Comparison of ENCODE assay signal across 14 cellular contexts in genomic region chr12:10559241-10559640, GRCh38. TPM values are rescaled to one million over a fixed set of nuclear protein-coding genes. Genes with fewer than 3 reads are reported as not detected.
DNase-seq lines count a peak whose midpoint lies in the region; ATAC-seq and TF ChIP-seq lines count a peak whose summit lies in the region.
"Had no signal": no experiment of that assay in that cellular context is flagged by ENCODE, and none has a peak within 500 bp of the region (broad histone marks: within the 10 kb centered on the region; RNA-seq: fewer than 3 reads in every experiment).

No MANE protein-coding gene starts in this region.

- no peak overlapping the region for H3K23ac ChIP-seq in mesenchymal stem cell (ENCODE audit: low read length in 2 of 2)

- WGBS in mesenchymal stem cell, result 100% methylated on average over 1 of the region's 2 CpGs

- no peaks in the 10 kb centered on the region for H3K27me3 ChIP-seq in CD8-positive, alpha-beta T cell (ENCODE audit: insufficient read depth, low read length)
- H3K27me3 ChIP-seq in MM.1S (replicated peaks; ENCODE audit: insufficient read depth, low read length) (peaks cover 32% of the 10 kb centered on the region), mesenchymal stem cell (ENCODE audit: control insufficient read depth in 1 of 2, insufficient read depth in 1 of 2, low read length in 2 of 2) (no peaks in the 10 kb centered on the region)

- peak overlapping the region; percentile 85 for H3K4me3 Mint-ChIP-seq in CD8-positive, alpha-beta T cell
- H3K4me3 Mint-ChIP-seq in natural killer cell treated with Interleukin-12 subunit alpha and Interleukin-12 subunit beta and Interleukin-15 and Interleukin-18, amount 100 ng/mL, for 72 hours, result peak overlapping the region; percentile 90
- H3K4me3 Mint-ChIP-seq: dendritic cell treated with granulocyte-macrophage colony-stimulating factor and Interleukin-4, amounts not matched to agents 40 ng/mL and 50 ng/mL, for 4 days had no signal

- H3K36me3 Mint-ChIP-seq in CD8-positive, alpha-beta T cell, result peaks cover 40% of the 10 kb centered on the region
- H3K36me3 Mint-ChIP-seq in natural killer cell treated with Interleukin-12 subunit alpha and Interleukin-12 subunit beta and Interleukin-15 and Interleukin-18, amount 100 ng/mL, for 72 hours, result peaks cover 32% of the 10 kb centered on the region

- no peaks in the 10 kb centered on the region for H3K36me3 ChIP-seq in CD8-positive, alpha-beta T cell (ENCODE audit: insufficient read depth, low read length)
- H3K36me3 ChIP-seq in MM.1S (replicated peaks; ENCODE audit: insufficient read depth, low read length) (no peaks in the 10 kb centered on the region), mesenchymal stem cell (ENCODE audit: control insufficient read depth in 1 of 2, insufficient read depth in 2 of 2, low read depth in 1 of 2, low read length in 2 of 2) (no peaks in the 10 kb centered on the region)

- H2BK5ac ChIP-seq in mesenchymal stem cell (ENCODE audit: low read depth, low read length, poor library complexity, severe bottlenecking), result no peak overlapping the region

- H4K20me1 ChIP-seq in MM.1S (ENCODE audit: insufficient read depth, low read length), result no peaks in the 10 kb centered on the region

- H3F3A ChIP-seq in MM.1S (ENCODE audit: insufficient read depth, low read length), result peaks cover 10% of the 10 kb centered on the region

- no peak overlapping the region for H2BK12ac ChIP-seq in mesenchymal stem cell (ENCODE audit: low read length in 2 of 2)

- H3K14ac ChIP-seq in mesenchymal stem cell (ENCODE audit: low read length in 2 of 2), result no peak overlapping the region

- H3K27ac ChIP-seq in CD8-positive, alpha-beta T cell (ENCODE audit: low read depth, low read length), result peak overlapping the region; percentile 69
- H3K27ac ChIP-seq in MM.1S (ENCODE audit: low read length) (no peak overlapping the region), mesenchymal stem cell (ENCODE audit: low read length, poor library complexity, severe bottlenecking) (no peak overlapping the region)
- H3K27ac ChIP-seq: HL-60 had no signal

- no peak overlapping the region for H3K4ac ChIP-seq in mesenchymal stem cell (ENCODE audit: low read depth in 1 of 2, low read length in 2 of 2)

- H3K9ac ChIP-seq in MM.1S (ENCODE audit: low read length) (no peak overlapping the region), mesenchymal stem cell (ENCODE audit: low read length) (no peak overlapping the region)

- H3K9me2 ChIP-seq in MM.1S (replicated peaks; ENCODE audit: insufficient read depth, low read length), result no peaks in the 10 kb centered on the region

- no peaks in the 10 kb centered on the region for H3K79me2 ChIP-seq in MM.1S (ENCODE audit: low read length)

- H3K27me3 Mint-ChIP-seq in CD8-positive, alpha-beta T cell (ENCODE audit: low read depth), result no peaks in the 10 kb centered on the region
- H3K27me3 Mint-ChIP-seq in natural killer cell treated with Interleukin-12 subunit alpha and Interleukin-12 subunit beta and Interleukin-15 and Interleukin-18, amount 100 ng/mL, for 72 hours, result no peaks in the 10 kb centered on the region
- H3K27me3 Mint-ChIP-seq: dendritic cell treated with granulocyte-macrophage colony-stimulating factor and Interleukin-4, amounts not matched to agents 40 ng/mL and 50 ng/mL, for 4 days had no signal

- no peak overlapping the region for H2AK5ac ChIP-seq in mesenchymal stem cell (ENCODE audit: low read length, severe bottlenecking)

- H3K9me3 Mint-ChIP-seq in CD8-positive, alpha-beta T cell, result peaks cover 2% of the 10 kb centered on the region
- H3K9me3 Mint-ChIP-seq in natural killer cell treated with Interleukin-12 subunit alpha and Interleukin-12 subunit beta and Interleukin-15 and Interleukin-18, amount 100 ng/mL, for 72 hours, result no peaks in the 10 kb centered on the region
- H3K9me3 Mint-ChIP-seq: activated naive CD4-positive, alpha-beta T cell treated with anti-CD3 and anti-CD28 coated beads, Interleukin-2, amount 50 U/mL, for 72 hours; dendritic cell treated with granulocyte-macrophage colony-stimulating factor and Interleukin-4, amounts not matched to agents 40 ng/mL and 50 ng/mL, for 4 days had no signal

- no peaks in the 10 kb centered on the region for H3K9me3 ChIP-seq in CD8-positive, alpha-beta T cell (ENCODE audit: low read length)
- H3K9me3 ChIP-seq in MM.1S (replicated peaks; ENCODE audit: insufficient read depth, low read length), result no peaks in the 10 kb centered on the region
- H3K9me3 ChIP-seq in mesenchymal stem cell (ENCODE audit: control insufficient read depth, low read length), result peaks cover under 1% of the 10 kb centered on the region

- H3K4me1 Mint-ChIP-seq in CD8-positive, alpha-beta T cell (ENCODE audit: low read depth), result peaks cover 71% of the 10 kb centered on the region
- peaks cover 42 to 71% of the 10 kb centered on the region in 2 donors for H3K4me1 Mint-ChIP-seq in natural killer cell treated with Interleukin-12 subunit alpha and Interleukin-12 subunit beta and Interleukin-15 and Interleukin-18, amount 100 ng/mL, for 72 hours (ENCODE audit: low read depth in 2 of 2)

- H2BK120ac ChIP-seq in mesenchymal stem cell (ENCODE audit: low read depth, low read length), result no peak overlapping the region

- H3K4me2 ChIP-seq in MM.1S (ENCODE audit: low read depth, low read length), result no peak overlapping the region
- H3K4me2 ChIP-seq in mesenchymal stem cell (ENCODE audit: low read length, poor library complexity, severe bottlenecking), result no peak overlapping the region

- no peak overlapping the region for H3K18ac ChIP-seq in mesenchymal stem cell (ENCODE audit: low read depth in 1 of 2, low read length in 2 of 2)

- CTCF ChIA-PET in CD8-positive, alpha-beta T cell (lab: Charles Lee), result interaction anchor here (0.6 to 2.2 kb wide), 14 partner anchors 13 to 406 kb away, joined by 3 to 17 read pairs (median 4); no protein-coding TSS in a partner anchor

- intact Hi-C loops in CD8-positive, alpha-beta T cell (cut with DNase I, micrococcal nuclease), result loop anchor here (2.0 to 10.0 kb wide), 4 partner anchors 58 to 1604 kb away; no protein-coding TSS in a partner anchor
- intact Hi-C loops in cardiac septum (cut with DNase I), result no loop called here

- POLR2A ChIA-PET in CD8-positive, alpha-beta T cell (lab: Charles Lee), result interaction anchor here (0.7 to 2.5 kb wide), 13 partner anchors 13 to 201 kb away, joined by 3 to 18 read pairs (median 3); no protein-coding TSS in a partner anchor

- no peak overlapping the region for H4K8ac ChIP-seq in mesenchymal stem cell (ENCODE audit: low read length)

- peak overlapping the region; percentile 49 for H3K4me3 ChIP-seq in CD8-positive, alpha-beta T cell (ENCODE audit: low read depth, low read length)
- no peak overlapping the region for H3K4me3 ChIP-seq in MM.1S (ENCODE audit: low read length)
- H3K4me3 ChIP-seq in mesenchymal stem cell (ENCODE audit: insufficient read depth in 1 of 2, low read depth in 1 of 2, low read length in 2 of 2), result no peak overlapping the region

- no peak overlapping the region for H2AFZ ChIP-seq in MM.1S (ENCODE audit: low read length)
- H2AFZ ChIP-seq in mesenchymal stem cell (ENCODE audit: low read depth, low read length), result no peak overlapping the region

- peaks cover 57% of the 10 kb centered on the region for H3K4me1 ChIP-seq in CD8-positive, alpha-beta T cell (ENCODE audit: insufficient read depth, low read length)
- H3K4me1 ChIP-seq in MM.1S (ENCODE audit: low read length), result peaks cover 10% of the 10 kb centered on the region
- H3K4me1 ChIP-seq in mesenchymal stem cell (ENCODE audit: control insufficient read depth, insufficient read depth, low read depth, low read length), result no peaks in the 10 kb centered on the region

- H2BK15ac ChIP-seq in mesenchymal stem cell (ENCODE audit: low read depth, poor library complexity, severe bottlenecking), result no peak overlapping the region

- DNase-seq in CD8-positive, alpha-beta T cell, result peak; percentile 27 to 79 (median 59)
- DNase-seq in Kasumi-1 (lab: John Stamatoyannopoulos, UW) (peak; percentile 23 to 31), MM.1S (no peak), cardiac septum (ENCODE audit: low spot score) (no peak), NCI-H345 (lab: John Stamatoyannopoulos, UW) (no peak), mesenchymal stem cell (no peak)
- DNase-seq in activated gamma-delta T cell treated with anti-CD3 and anti-CD28 coated beads, Interleukin-2, amount 50 U/mL, for 16 hours (ENCODE audit: low read depth), result peak; percentile 27
- DNase-seq in natural killer cell treated with Interleukin-12 subunit alpha and Interleukin-12 subunit beta and Interleukin-15 and Interleukin-18, amount 100 ng/mL, for 72 hours (ENCODE audit: low spot score), result no peak
- DNase-seq: left cardiac atrium, NCI-H1092 treated with DMSO at 0.1 percent for 48 hours, T1000 had no signal

- H3K79me1 ChIP-seq in mesenchymal stem cell (replicated peaks; ENCODE audit: low read length, poor library complexity, severe bottlenecking), result no peaks in the 10 kb centered on the region

- ATAC-seq in CD8-positive, alpha-beta T cell, result peak; percentile 51
- peak; percentile 43 to 63 for ATAC-seq in natural killer cell treated with Interleukin-12 subunit alpha and Interleukin-12 subunit beta and Interleukin-15 and Interleukin-18, amount 100 ng/mL, for 72 hours
- ATAC-seq: activated naive CD4-positive, alpha-beta T cell treated with anti-CD3 and anti-CD28 coated beads, Interleukin-2, amount 50 U/mL, for 72 hours; left cardiac atrium had no signal

- TF ChIP-seq CTCF in CD8-positive, alpha-beta T cell (IDR thresholded peaks at IDR 0.05), result no peak
- TF ChIP-seq CTCF in MM.1S (IDR thresholded peaks at IDR 0.05; ENCODE audit: low read length), result no peak

- peak overlapping the region; percentile 94 for H3K27ac Mint-ChIP-seq in CD8-positive, alpha-beta T cell
- peak overlapping the region; percentile 92 to 95 for H3K27ac Mint-ChIP-seq in natural killer cell treated with Interleukin-12 subunit alpha and Interleukin-12 subunit beta and Interleukin-15 and Interleukin-18, amount 100 ng/mL, for 72 hours
- H3K27ac Mint-ChIP-seq: activated naive CD4-positive, alpha-beta T cell treated with anti-CD3 and anti-CD28 coated beads, Interleukin-2, amount 50 U/mL, for 72 hours; dendritic cell treated with granulocyte-macrophage colony-stimulating factor and Interleukin-4, amounts not matched to agents 40 ng/mL and 50 ng/mL, for 4 days had no signal

- no peak overlapping the region for H4K91ac ChIP-seq in mesenchymal stem cell (ENCODE audit: low read length)

RNA-seq across cellular contexts. Expression of gene EIF2S3B, which starts 53.6 kb away (rescaled TPM):
- total RNA-seq in CD8-positive, alpha-beta T cell, result 1 to 10 TPM; 1.1 to 1.4 TPM
- under 1 TPM; 0.33 to 0.45 TPM for total RNA-seq in natural killer cell treated with Interleukin-12 subunit alpha and Interleukin-12 subunit beta and Interleukin-15 and Interleukin-18, amount 100 ng/mL, for 72 hours
- total RNA-seq in cardiac septum, result 0.62 TPM
- 3.7 TPM for polyA plus RNA-seq in mesenchymal stem cell (2013, experiment 1 of 2)
- polyA plus RNA-seq in mesenchymal stem cell (2013, experiment 2 of 2), result 3.5 TPM

RNA-seq across cellular contexts. Expression of gene MAGOHB, which starts 54.2 kb away (rescaled TPM):
- total RNA-seq in CD8-positive, alpha-beta T cell, result 1 to 10 TPM; 7.9 to 8.5 TPM
- total RNA-seq in natural killer cell treated with Interleukin-12 subunit alpha and Interleukin-12 subunit beta and Interleukin-15 and Interleukin-18, amount 100 ng/mL, for 72 hours, result 10 to 100 TPM; 84.0 to 94.4 TPM
- total RNA-seq in cardiac septum, result 11.7 TPM
- polyA plus RNA-seq in mesenchymal stem cell (2013, experiment 1 of 2), result 22.2 TPM
- 27.1 TPM for polyA plus RNA-seq in mesenchymal stem cell (2013, experiment 2 of 2)

Comparison
In these comparisons a context has a peak if more than half of its experiments do, and no peak if none do; other contexts are left out.
1. DNase-seq: peak in CD8-positive, alpha-beta T cell (7 of 7), Kasumi-1 (2 of 2) and activated gamma-delta T cell treated with anti-CD3 and anti-CD28 coated beads, Interleukin-2, amount 50 U/mL, for 16 hours (single experiment); none in natural killer cell treated with Interleukin-12 subunit alpha and Interleukin-12 subunit beta and Interleukin-15 and Interleukin-18, amount 100 ng/mL, for 72 hours (single experiment), MM.1S (single experiment), cardiac septum (single experiment), NCI-H345 (single experiment) and mesenchymal stem cell (single experiment).